ENCODE assay signal across 14 cellular contexts in genomic region chr5:93192107-93192506, GRCh38.
DNase-seq lines count a peak whose midpoint lies in the region; ATAC-seq and TF ChIP-seq lines count a peak whose summit lies in the region.
"Had no signal": no experiment of that assay in that cellular context is flagged by ENCODE, and none has a peak within 500 bp of the region (broad histone marks: within the 10 kb centered on the region; RNA-seq: fewer than 3 reads in every experiment).

No MANE protein-coding gene starts in this region.

- H3K9me3 ChIP-seq in RWPE2 (ENCODE audit: severe bottlenecking), result no peaks in the 10 kb centered on the region
- H3K9me3 ChIP-seq: heart right ventricle had no signal

- H3K9me3 Mint-ChIP-seq in chondrocyte (ENCODE audit: low read depth), result no peaks in the 10 kb centered on the region
- H3K9me3 Mint-ChIP-seq: T-helper 2 cell treated with Interferon-gamma antibody and Interleukin-4, amounts not matched to agents 5 μg/mL and 100 μg/mL, for 36 hours had no signal

- H3K4me3 ChIP-seq in RWPE2 (ENCODE audit: severe bottlenecking), result no peak overlapping the region
- H3K4me3 ChIP-seq in fibroblast of pulmonary artery (replicated peaks; ENCODE audit: low read depth, low read length), result no peak overlapping the region
- no peak overlapping the region for H3K4me3 ChIP-seq in retinal pigment epithelial cell (ENCODE audit: low read length)
- H3K4me3 ChIP-seq: heart right ventricle had no signal

- H3K27me3 ChIP-seq in RWPE2 (ENCODE audit: insufficient read depth, poor library complexity, severe bottlenecking), result no peaks in the 10 kb centered on the region
- H3K27me3 ChIP-seq: heart right ventricle had no signal

- peak overlapping the region; percentile 54 for H3K27ac ChIP-seq in RWPE2 (ENCODE audit: poor library complexity, severe bottlenecking)
- H3K27ac ChIP-seq: heart right ventricle had no signal

- DNase-seq in GM04503 (ENCODE audit: low read depth) (peak; percentile 76), RWPE2 (ENCODE audit: low spot score) (no peak), fibroblast of pulmonary artery (ENCODE audit: low read depth) (peak; percentile 75), retinal pigment epithelial cell (ENCODE audit: low read depth) (peak; percentile 96), chondrocyte (ENCODE audit: low spot score) (no peak), iPS-NIHi11 (ENCODE audit: low spot score) (no peak)
- DNase-seq: heart right ventricle; Karpas-422; natural killer cell; NCI-H774; stimulated activated CD4-positive, alpha-beta T cell treated with anti-CD3 and anti-CD28 coated beads, Interleukin-1b, Interleukin-23, amount 100 ng/mL, for 48 hours had no signal

- H3K36me3 Mint-ChIP-seq in chondrocyte (ENCODE audit: low read depth), result no peaks in the 10 kb centered on the region
- H3K36me3 Mint-ChIP-seq: natural killer cell had no signal

- no peak for TF ChIP-seq CTCF in RWPE2 (IDR thresholded peaks at IDR 0.05; ENCODE audit: poor library complexity, severe bottlenecking)
- TF ChIP-seq CTCF in fibroblast of pulmonary artery (IDR thresholded peaks at IDR 0.05; ENCODE audit: low read length, missing control alignments), result no peak
- TF ChIP-seq CTCF in retinal pigment epithelial cell (conservative IDR thresholded peaks at IDR 0.05; ENCODE audit: low read depth, low read length), result no peak
- TF ChIP-seq CTCF in chondrocyte (IDR thresholded peaks at IDR 0.05), result no peak

- ATAC-seq in RWPE2 (ENCODE audit: low read depth), result peak; percentile 72
- ATAC-seq in HG03025 (IDR thresholded peaks at IDR 0.05; ENCODE audit: low FRiP score, unreplicated experiment), result no peak
- no peak for ATAC-seq in GM18520 (IDR thresholded peaks at IDR 0.05; ENCODE audit: unreplicated experiment)
- ATAC-seq: heart right ventricle, natural killer cell had no signal

- H3K27ac Mint-ChIP-seq in chondrocyte (ENCODE audit: unreplicated experiment), result no peak overlapping the region
- H3K27ac Mint-ChIP-seq: natural killer cell; T-helper 2 cell treated with Interferon-gamma antibody and Interleukin-4, amounts not matched to agents 5 μg/mL and 100 μg/mL, for 36 hours had no signal

- H3K4me1 ChIP-seq in RWPE2 (ENCODE audit: insufficient read depth, poor library complexity, severe bottlenecking), result peaks cover 52% of the 10 kb centered on the region

- no peaks in the 10 kb centered on the region for H3K27me3 Mint-ChIP-seq in chondrocyte (ENCODE audit: low read depth)

- no peaks in the 10 kb centered on the region for H3K36me3 ChIP-seq in RWPE2 (ENCODE audit: low read depth)
- H3K36me3 ChIP-seq: heart right ventricle had no signal

- peaks cover 42% of the 10 kb centered on the region for H3K4me1 Mint-ChIP-seq in chondrocyte (ENCODE audit: low read depth)
- H3K4me1 Mint-ChIP-seq: natural killer cell had no signal

- no peak overlapping the region for H3K4me3 Mint-ChIP-seq in chondrocyte (ENCODE audit: unreplicated experiment)
- H3K4me3 Mint-ChIP-seq: natural killer cell; T-helper 2 cell treated with Interferon-gamma antibody and Interleukin-4, amounts not matched to agents 5 μg/mL and 100 μg/mL, for 36 hours had no signal

Comparison
In these comparisons a context has a peak if more than half of its experiments do, and no peak if none do; other contexts are left out.
1. DNase-seq: peak in GM04503 (single experiment), fibroblast of pulmonary artery (single experiment) and retinal pigment epithelial cell (single experiment); none in RWPE2 (single experiment), chondrocyte (single experiment) and iPS-NIHi11 (single experiment).